In genomic region chr3:53703630-53704362, GRCh38 we compare ENCODE assay signal across 20 cellular contexts.
DNase-seq lines count a peak whose midpoint lies in the region; ATAC-seq, FAIRE-seq and TF ChIP-seq lines count a peak whose summit lies in the region.
"Had no signal": no experiment of that assay in that cellular context is flagged by ENCODE, and none has a peak within 500 bp of the region (broad histone marks: within the 10 kb centered on the region; RNA-seq: fewer than 3 reads in every experiment).

No MANE protein-coding gene starts in this region.

- peaks cover 5% of the 10 kb centered on the region for H3K27me3 Mint-ChIP-seq in activated CD8-positive, alpha-beta memory T cell treated with anti-CD3 and anti-CD28 coated beads, Interleukin-2, amount 10 ng/mL, durations not matched to agents 7 days and 5 days

- TF ChIP-seq EP300 in stomach (IDR thresholded peaks at IDR 0.05): no peak

- WGBS in stomach, 5 donors: 87 to 93% (median 91%) methylated on average over 13 to 14 of the region's 14 CpGs

- H3F3A ChIP-seq in MM.1S (ENCODE audit: insufficient read depth, low read length): peaks cover 16% of the 10 kb centered on the region

- no peaks in the 10 kb centered on the region for H4K20me1 ChIP-seq in MM.1S (ENCODE audit: insufficient read depth, low read length)

- no peak for FAIRE-seq in RCC 7860 (lab: Jason Lieb, UNC)
- FAIRE-seq: H54, keratinocyte had no signal

- H3K4me3 ChIP-seq in MM.1S (ENCODE audit: low read length) (no peak overlapping the region), left ventricle myocardium inferior (no peak overlapping the region), stomach (no peak overlapping the region)
- H3K4me3 ChIP-seq: upper lobe of right lung had no signal

- no peaks in the 10 kb centered on the region for H3K79me2 ChIP-seq in MM.1S (ENCODE audit: low read length)

- no peaks in the 10 kb centered on the region for H3K36me3 ChIP-seq in MM.1S (replicated peaks; ENCODE audit: insufficient read depth, low read length)
- H3K36me3 ChIP-seq in left ventricle myocardium inferior: no peaks in the 10 kb centered on the region
- no peaks in the 10 kb centered on the region for H3K36me3 ChIP-seq in stomach
- H3K36me3 ChIP-seq: upper lobe of right lung had no signal

- no peaks in the 10 kb centered on the region for H3K36me3 Mint-ChIP-seq in activated CD8-positive, alpha-beta memory T cell treated with anti-CD3 and anti-CD28 coated beads, Interleukin-2, amount 10 ng/mL, durations not matched to agents 7 days and 5 days

- H3K27ac Mint-ChIP-seq in activated CD8-positive, alpha-beta memory T cell treated with anti-CD3 and anti-CD28 coated beads, Interleukin-2, amount 10 ng/mL, durations not matched to agents 7 days and 5 days: no peak overlapping the region

- H3K27me3 ChIP-seq in MM.1S (replicated peaks; ENCODE audit: insufficient read depth, low read length) (no peaks in the 10 kb centered on the region), left ventricle myocardium inferior (ENCODE audit: low read depth) (no peaks in the 10 kb centered on the region), stomach (no peaks in the 10 kb centered on the region)
- H3K27me3 ChIP-seq: upper lobe of right lung had no signal

- peak overlapping the region; percentile 42 for H2AFZ ChIP-seq in MM.1S (ENCODE audit: low read length)

- no peak for TF ChIP-seq POLR2A in stomach (IDR thresholded peaks at IDR 0.05)

- ATAC-seq in activated CD8-positive, alpha-beta memory T cell treated with anti-CD3 and anti-CD28 coated beads, Interleukin-2, amount 10 ng/mL, durations not matched to agents 7 days and 5 days: no peak
- no peak for ATAC-seq in GM21390 (IDR thresholded peaks at IDR 0.05; ENCODE audit: unreplicated experiment)
- ATAC-seq: upper lobe of right lung had no signal

- H3K4me1 ChIP-seq in MM.1S (ENCODE audit: low read length) (peaks cover 47% of the 10 kb centered on the region), left ventricle myocardium inferior (peaks cover 47% of the 10 kb centered on the region), stomach (peaks cover 0 to 8% (median 7%) of the 10 kb centered on the region in 4 donors)

- intact Hi-C loops in left ventricle myocardium inferior (cut with micrococcal nuclease) (no loop called here), stomach (cut with DNase I; ENCODE audit: low total_unique reads) (no loop called here)

- peak; percentile 29 for DNase-seq in activated CD8-positive, alpha-beta memory T cell treated with anti-CD3 and anti-CD28 coated beads, Interleukin-2, amount 10 ng/mL, durations not matched to agents 7 days and 5 days
- DNase-seq in activated CD8-positive, alpha-beta memory T cell treated with anti-CD3 and anti-CD28 coated beads, Interleukin-2, amount 50 U/mL, for 48 hours: no peak
- DNase-seq in MM.1S: no peak
- no peak for DNase-seq in left ventricle myocardium inferior
- peak; percentile 17 for DNase-seq in stomach
- DNase-seq in SIG-M5 treated with dmso at 0.1 percent for 504 hours (lab: John Stamatoyannopoulos, UW; ENCODE audit: unreplicated experiment): no peak
- no peak for DNase-seq in RCC 7860 (ENCODE audit: low spot score)
- DNase-seq: ACHN; activated CD4-positive, alpha-beta T cell treated with anti-CD3 and anti-CD28 coated beads for 1 hour; activated effector memory CD4-positive, alpha-beta T cell treated with Interleukin-2 at 50 U/mL for 16 hours; C1 segment of cervical spinal cord; Calu3; mammary epithelial cell; NCI-H2171; NCI-H524 treated with DMSO at 0.1 percent for 48 hours; retina; upper lobe of right lung had no signal

- no peaks in the 10 kb centered on the region for H3K9me2 ChIP-seq in MM.1S (replicated peaks; ENCODE audit: insufficient read depth, low read length)

- H3K27ac ChIP-seq in MM.1S (ENCODE audit: low read length) (peak overlapping the region; percentile 61), left ventricle myocardium inferior (replicated peaks) (peak overlapping the region; percentile 70), stomach (no peak overlapping the region)
- H3K27ac ChIP-seq: upper lobe of right lung had no signal

- H3K9ac ChIP-seq in MM.1S (ENCODE audit: low read length): no peak overlapping the region

- no peaks in the 10 kb centered on the region for H3K9me3 Mint-ChIP-seq in activated CD8-positive, alpha-beta memory T cell treated with anti-CD3 and anti-CD28 coated beads, Interleukin-2, amount 10 ng/mL, durations not matched to agents 7 days and 5 days (ENCODE audit: low read depth)

- TF ChIP-seq CTCF in MM.1S (IDR thresholded peaks at IDR 0.05; ENCODE audit: low read length): no peak
- TF ChIP-seq CTCF in left ventricle myocardium inferior (IDR thresholded peaks at IDR 0.05; ENCODE audit: borderline replicate concordance): no peak
- no peak for TF ChIP-seq CTCF in stomach (IDR thresholded peaks at IDR 0.05)

- H3K4me1 Mint-ChIP-seq in activated CD8-positive, alpha-beta memory T cell treated with anti-CD3 and anti-CD28 coated beads, Interleukin-2, amount 10 ng/mL, durations not matched to agents 7 days and 5 days: peaks cover 19% of the 10 kb centered on the region

- no peak overlapping the region for H3K4me3 Mint-ChIP-seq in activated CD8-positive, alpha-beta memory T cell treated with anti-CD3 and anti-CD28 coated beads, Interleukin-2, amount 10 ng/mL, durations not matched to agents 7 days and 5 days

- H3K4me2 ChIP-seq in MM.1S (ENCODE audit: low read depth, low read length): no peak overlapping the region

- H3K9me3 ChIP-seq in MM.1S (replicated peaks; ENCODE audit: insufficient read depth, low read length): no peaks in the 10 kb centered on the region
- H3K9me3 ChIP-seq in left ventricle myocardium inferior (replicated peaks): no peaks in the 10 kb centered on the region
- H3K9me3 ChIP-seq in stomach: no peaks in the 10 kb centered on the region
- H3K9me3 ChIP-seq: upper lobe of right lung had no signal

- CTCF ChIA-PET in activated CD8-positive, alpha-beta memory T cell treated with anti-CD3 and anti-CD28 coated beads, Interleukin-2, amount 10 ng/mL, durations not matched to agents 7 days and 5 days (lab: Charles Lee): no interaction called here

Comparison
In these comparisons a context has a peak if more than half of its experiments do, and no peak if none do; other contexts are left out.
1. DNase-seq: peak in activated CD8-positive, alpha-beta memory T cell treated with anti-CD3 and anti-CD28 coated beads, Interleukin-2, amount 10 ng/mL, durations not matched to agents 7 days and 5 days (single experiment) and stomach (single experiment); none in activated CD8-positive, alpha-beta memory T cell treated with anti-CD3 and anti-CD28 coated beads, Interleukin-2, amount 50 U/mL, for 48 hours (single experiment), MM.1S (single experiment), left ventricle myocardium inferior (single experiment), SIG-M5 treated with dmso at 0.1 percent for 504 hours (single experiment) and RCC 7860 (single experiment).
2. H3K27ac ChIP-seq: peak in MM.1S (single experiment) and left ventricle myocardium inferior (single experiment); none in stomach (0 of 5).